ENCODE assay signal across 1 cellular context in genomic region chr1:97377432-97378034, GRCh38.
TF ChIP-seq lines count a peak whose summit lies in the region.

No MANE protein-coding gene starts in this region.

TF ChIP-seq in GM23338, 12 proteins besides CTCF, POLR2A, EP300 and RAD21 (continued from another document):
- TF ChIP-seq ZNF462 (CRISPR knock-in tag; IDR thresholded peaks at IDR 0.05) (no peak), REST (IDR thresholded peaks at IDR 0.05; ENCODE audit: unreplicated experiment) (no peak), JUNB (IDR thresholded peaks at IDR 0.05; ENCODE audit: unreplicated experiment) (no peak), ETS1 (IDR thresholded peaks at IDR 0.05) (no peak), POLR2AphosphoS5 (IDR thresholded peaks at IDR 0.05; ENCODE audit: low read depth) (no peak), ZNF114 (CRISPR knock-in tag; IDR thresholded peaks at IDR 0.05) (no peak), NANOG (IDR thresholded peaks at IDR 0.05; ENCODE audit: borderline replicate concordance) (no peak), CREB1 (CRISPR knock-in tag; IDR thresholded peaks at IDR 0.05; ENCODE audit: low read depth) (no peak)
